In the genomic region with DNA sequence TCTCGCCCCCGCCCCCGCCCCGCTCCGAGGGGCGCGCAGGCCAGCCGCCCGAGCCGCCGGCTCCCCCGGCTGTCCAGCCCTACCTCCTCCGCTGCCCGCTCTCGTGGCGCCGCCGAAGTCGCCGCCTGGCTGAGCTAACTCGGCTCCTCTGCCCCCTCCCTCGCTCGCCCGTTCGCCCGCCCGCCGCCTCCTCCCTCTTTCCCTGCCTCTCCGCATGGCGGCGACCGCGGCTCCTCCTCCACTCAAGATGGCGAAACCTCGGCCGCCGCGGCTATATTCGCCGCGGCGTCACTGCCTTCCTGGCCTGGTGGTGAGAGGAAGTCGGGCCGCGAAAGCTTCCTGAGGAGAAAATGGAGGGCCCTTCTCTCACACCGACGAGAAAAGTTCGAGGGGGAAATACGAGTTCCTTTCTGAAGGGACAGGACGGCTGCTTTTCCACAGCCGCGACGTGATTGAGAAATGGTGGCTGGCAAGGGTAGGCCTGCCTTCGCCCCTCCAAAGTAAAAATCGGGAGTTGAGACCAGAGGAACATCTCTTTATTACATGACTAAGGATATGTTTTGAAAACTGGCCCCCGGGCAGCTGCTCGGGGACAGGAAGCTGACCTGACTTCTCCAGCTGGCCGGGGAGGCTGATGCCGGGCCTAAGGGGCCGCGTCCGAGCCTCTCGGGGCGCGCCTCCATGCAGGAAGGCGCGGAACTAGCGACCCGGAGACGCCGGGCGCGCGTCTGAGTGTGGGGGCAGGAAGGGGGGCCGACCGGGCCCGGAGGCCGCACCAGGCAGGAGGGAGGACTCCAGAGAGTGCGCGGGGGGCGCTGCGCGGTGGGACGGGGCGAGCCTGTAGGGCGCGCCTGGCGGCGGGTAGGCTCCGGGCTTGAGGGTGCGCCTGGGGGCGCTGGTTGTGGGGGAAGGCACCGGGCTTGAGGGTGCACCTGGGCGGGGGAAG, we compare ENCODE assay signal across 8 cellular contexts. TPM values are rescaled to one million over a fixed set of nuclear protein-coding genes. Genes with fewer than 3 reads are reported as not detected.
DNase-seq lines count a peak whose midpoint lies in the region; ATAC-seq and TF ChIP-seq lines count a peak whose summit lies in the region.

DDX6 (minus strand) TSS at position 150 of the 946 bp plus-strand sequence. CDS start 4,913 bp downstream, outside the sequence.

- peak within 1 kb of the TSS; percentile 68 to 98 for H3K4me3 ChIP-seq in CD4-positive, alpha-beta memory T cell (ENCODE audit: low read length in 2 of 2)
- H3K4me3 ChIP-seq in esophagus (ENCODE audit: low read depth in 1 of 2, low read length in 2 of 2) = peak within 1 kb of the TSS; percentile 87 to 89
- peak within 1 kb of the TSS; percentile 63 to 86 for H3K4me3 ChIP-seq in muscle layer of colon (ENCODE audit: low read depth in 1 of 2, low read length in 2 of 2)

- peak within 1 kb of the TSS; percentile 99 for H3K27ac ChIP-seq in CD4-positive, alpha-beta memory T cell (ENCODE audit: low read depth, low read length)
- H3K27ac ChIP-seq in esophagus (ENCODE audit: low read depth in 2 of 2, low read length in 1 of 2) (peak within 1 kb of the TSS; percentile 98), muscle layer of colon (ENCODE audit: low read depth, low read length) (peak within 1 kb of the TSS; percentile 99)

- POLR2A ChIA-PET in CD4-positive, alpha-beta memory T cell (lab: Charles Lee; ENCODE audit: partially characterized antibody) = interaction anchor here (0.7 to 8.8 kb wide), 44 partner anchors 8 to 562 kb away, joined by 3 to 336 read pairs (median 5); partner anchors contain the start of genes ARCN1, CBL, CENATAC and DPAGT1

- CTCF ChIA-PET in CD4-positive, alpha-beta memory T cell (lab: Charles Lee; ENCODE audit: partially characterized antibody) = interaction anchor here (0.6 to 10.5 kb wide), 31 partner anchors 8 to 399 kb away, joined by 3 to 149 read pairs (median 6); partner anchors contain the start of genes ARCN1, BCL9L and CXCR5

- no peaks in the 10 kb centered on the region for H3K27me3 ChIP-seq in CD4-positive, alpha-beta memory T cell (ENCODE audit: insufficient read depth, low read length)
- H3K27me3 ChIP-seq in esophagus (ENCODE audit: control insufficient read depth in 1 of 2, insufficient read depth in 2 of 2, low read length in 2 of 2) (no peaks in the 10 kb centered on the region), muscle layer of colon (ENCODE audit: control insufficient read depth in 1 of 2, insufficient read depth in 2 of 2, low read length in 2 of 2) (no peaks in the 10 kb centered on the region)

- no peaks in the 10 kb centered on the region for H3K9me3 ChIP-seq in CD4-positive, alpha-beta memory T cell (ENCODE audit: control insufficient read depth in 1 of 2, low read length in 2 of 2)
- H3K9me3 ChIP-seq in esophagus (ENCODE audit: control insufficient read depth in 2 of 2, insufficient read depth in 1 of 2, low read depth in 1 of 2, low read length in 1 of 2) = no peaks in the 10 kb centered on the region
- H3K9me3 ChIP-seq in muscle layer of colon (ENCODE audit: low read length) = no peaks in the 10 kb centered on the region

- intact Hi-C loops in CD4-positive, alpha-beta memory T cell (cut with micrococcal nuclease) = loop anchor here (1.0 to 5.0 kb wide), 5 partner anchors 14 to 227 kb away; partner anchors contain the start of genes RPS25, TRAPPC4 and UPK2

- TF ChIP-seq EP300 in Ishikawa (IDR thresholded peaks at IDR 0.05; ENCODE audit: borderline replicate concordance) = no peak

- H3K36me3 ChIP-seq in CD4-positive, alpha-beta memory T cell (ENCODE audit: insufficient read depth, low read length) = no peaks in the 10 kb centered on the region
- no peaks in the 10 kb centered on the region for H3K36me3 ChIP-seq in esophagus (ENCODE audit: control insufficient read depth in 2 of 2, insufficient read depth in 2 of 2, low read length in 1 of 2)
- H3K36me3 ChIP-seq in muscle layer of colon (ENCODE audit: insufficient read depth, low read length) = no peaks in the 10 kb centered on the region

- no peaks in the 10 kb centered on the region for H3K27me3 Mint-ChIP-seq in CD4-positive, alpha-beta memory T cell
- no peaks in the 10 kb centered on the region for H3K27me3 Mint-ChIP-seq in activated T-cell treated with anti-CD3 and anti-CD28 coated beads, Interleukin-2, amount 50 U/mL, for 4 hours (ENCODE audit: low read depth)

- no peaks in the 10 kb centered on the region for H3K9me3 Mint-ChIP-seq in CD4-positive, alpha-beta memory T cell
- no peaks in the 10 kb centered on the region for H3K9me3 Mint-ChIP-seq in activated T-cell treated with anti-CD3 and anti-CD28 coated beads, Interleukin-2, amount 50 U/mL, for 4 hours

- 1% methylated on average over 74 to 94 of the region's 94 CpGs for WGBS in esophagus, 2 donors

- peak; percentile 89 to 92 (median 91) for DNase-seq in CD4-positive, alpha-beta memory T cell
- DNase-seq in activated T-cell treated with anti-CD3 and anti-CD28 coated beads, Interleukin-2, amount 50 U/mL, for 4 hours = peak; percentile 83
- peak; percentile 93 for DNase-seq in stimulated activated CD8-positive, alpha-beta memory T cell treated with anti-CD3 and anti-CD28 coated beads, Interleukin-4, amount 100 ng/mL, for 48 hours

- H3K4me3 Mint-ChIP-seq in CD4-positive, alpha-beta memory T cell = peak within 1 kb of the TSS; percentile 95 to 100 (median 99)
- peak within 1 kb of the TSS; percentile 94 for H3K4me3 Mint-ChIP-seq in activated T-cell treated with anti-CD3 and anti-CD28 coated beads, Interleukin-2, amount 50 U/mL, for 4 hours

- H3K4me1 Mint-ChIP-seq in CD4-positive, alpha-beta memory T cell = peaks cover 10 to 54% (median 18%) of the 10 kb centered on the region in 4 donors
- H3K4me1 Mint-ChIP-seq in activated T-cell treated with anti-CD3 and anti-CD28 coated beads, Interleukin-2, amount 50 U/mL, for 4 hours (ENCODE audit: low read depth) = peaks cover 24% of the 10 kb centered on the region

- peaks cover 10 to 41% of the 10 kb centered on the region in 2 donors for H3K36me3 Mint-ChIP-seq in CD4-positive, alpha-beta memory T cell
- peaks cover 6% of the 10 kb centered on the region for H3K36me3 Mint-ChIP-seq in activated T-cell treated with anti-CD3 and anti-CD28 coated beads, Interleukin-2, amount 50 U/mL, for 4 hours (ENCODE audit: insufficient read depth)

- H3K27ac Mint-ChIP-seq in CD4-positive, alpha-beta memory T cell = peak within 1 kb of the TSS; percentile 98 to 100 (median 99)

- H3K9ac ChIP-seq in muscle layer of colon (ENCODE audit: low read length) = peak within 1 kb of the TSS; percentile 100

- peak; percentile 36 for ATAC-seq in GM21381 (IDR thresholded peaks at IDR 0.05; ENCODE audit: unreplicated experiment)
- ATAC-seq in activated T-cell treated with anti-CD3 and anti-CD28 coated beads, Interleukin-2, amount 50 U/mL, for 4 hours = peak; percentile 70 to 72

- TF ChIP-seq RAD21 in Ishikawa (IDR thresholded peaks at IDR 0.05; ENCODE audit: low read depth) = no peak

- H3K4me1 ChIP-seq in CD4-positive, alpha-beta memory T cell (ENCODE audit: insufficient read depth, low read length) = peaks cover 31% of the 10 kb centered on the region
- H3K4me1 ChIP-seq in esophagus (ENCODE audit: control insufficient read depth in 2 of 2, insufficient read depth in 2 of 2, low read length in 1 of 2) = no peaks in the 10 kb centered on the region
- H3K4me1 ChIP-seq in muscle layer of colon (ENCODE audit: insufficient read depth, low read length) = peaks cover 20% of the 10 kb centered on the region

TF ChIP-seq in Ishikawa, 13 proteins besides CTCF, POLR2A, EP300 and RAD21 (continues in another document):
- TF ChIP-seq ZBTB7A (IDR thresholded peaks at IDR 0.05; ENCODE audit: low read depth) (peak; percentile 65; the same call in 1 of the 2 replicates), NFIC (IDR thresholded peaks at IDR 0.05) (no peak), FOXM1 (IDR thresholded peaks at IDR 0.05; ENCODE audit: borderline replicate concordance, low read depth) (no peak), TAF1 (IDR thresholded peaks at IDR 0.05; ENCODE audit: low read depth) (peak; percentile 98)
- TF ChIP-seq, protein P1, sequence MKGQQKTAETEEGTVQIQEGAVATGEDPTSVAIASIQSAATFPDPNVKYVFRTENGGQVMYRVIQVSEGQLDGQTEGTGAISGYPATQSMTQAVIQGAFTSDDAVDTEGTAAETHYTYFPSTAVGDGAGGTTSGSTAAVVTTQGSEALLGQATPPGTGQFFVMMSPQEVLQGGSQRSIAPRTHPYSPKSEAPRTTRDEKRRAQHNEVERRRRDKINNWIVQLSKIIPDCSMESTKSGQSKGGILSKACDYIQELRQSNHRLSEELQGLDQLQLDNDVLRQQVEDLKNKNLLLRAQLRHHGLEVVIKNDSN (IDR thresholded peaks at IDR 0.05) = no peak

TF ChIP-seq in PFSK-1, 5 proteins besides CTCF, POLR2A, EP300 and RAD21 (continues in another document):
- peak; percentile 53 for TF ChIP-seq FOXP2 (optimal IDR thresholded peaks at IDR 0.05; ENCODE audit: borderline replicate concordance, extremely low read depth, extremely low read length, insufficient read depth)
- TF ChIP-seq POLR2AphosphoS5 (IDR thresholded peaks at IDR 0.05; ENCODE audit: low read depth, low read length) = peak; percentile 92
- TF ChIP-seq TAF1 (IDR thresholded peaks at IDR 0.05; ENCODE audit: borderline replicate concordance, insufficient read depth, low read length) = peak; percentile 98

RNA-seq across cellular contexts. Expression of gene DDX6, which starts in this region (rescaled TPM):
- 100 to 1,000 TPM; 299 to 304 TPM for total RNA-seq in CD4-positive, alpha-beta memory T cell
- 10 to 100 TPM; 74.6 to 90.9 TPM for polyA plus RNA-seq in CD4-positive, alpha-beta memory T cell
- 10.7 TPM for polyA plus RNA-seq in PFSK-1 (2012; ENCODE audit: insufficient read length, low read depth)
- 100 to 1,000 TPM; 121 to 147 (median 132) TPM for total RNA-seq in activated T-cell treated with anti-CD3 and anti-CD28 coated beads, Interleukin-2, amount 50 U/mL, for 4 hours
- polyA plus RNA-seq in esophagus = 10 to 100 TPM; 18.4 to 22.6 TPM

Comparison
In these comparisons a context has a peak if more than half of its experiments do, and no peak if none do; other contexts are left out.
1. Peak in every context shown above with its lines: DNase-seq, ATAC-seq, H3K4me3 ChIP-seq and H3K27ac ChIP-seq.